In genomic region chr13:110592670-110593069, GRCh38 we compare ENCODE assay signal across 14 cellular contexts. TPM values are rescaled to one million over a fixed set of nuclear protein-coding genes. Genes with fewer than 3 reads are reported as not detected.
DNase-seq lines count a peak whose midpoint lies in the region; ATAC-seq and TF ChIP-seq lines count a peak whose summit lies in the region.
"Had no signal": no experiment of that assay in that cellular context is flagged by ENCODE, and none has a peak within 500 bp of the region (broad histone marks: within the 10 kb centered on the region; RNA-seq: fewer than 3 reads in every experiment).

No MANE protein-coding gene starts in this region.

- H4K20me1 ChIP-seq in IMR-90 (ENCODE audit: insufficient read depth, low read length): no peaks in the 10 kb centered on the region

- DNase-seq in Daoy (ENCODE audit: low read depth) (peak; percentile 35), IMR-90 (peak; percentile 81), NCI-H510A (lab: John Stamatoyannopoulos, UW) (no peak)
- DNase-seq in activated naive CD4-positive, alpha-beta T cell treated with Interleukin-2 at 50 U/mL for 16 hours: no peak
- no peak for DNase-seq in activated CD8-positive, alpha-beta T cell treated with anti-CD3 and anti-CD28 coated beads, Interleukin-2, amount 10 ng/mL, durations not matched to agents 7 days and 5 days
- DNase-seq: HFFc6, NCI-H187, NCI-H446, Right ventricle myocardium superior had no signal

- H3K4me1 ChIP-seq in IMR-90 (ENCODE audit: control insufficient read depth, insufficient read depth, low read length): 0 out of 2 replicates have a peak, but pooled peaks cover 4% of the 10 kb centered on the region

- no peak overlapping the region for H3K9ac ChIP-seq in IMR-90 (ENCODE audit: low read depth, low read length)
- H3K9ac ChIP-seq: SK-N-SH had no signal

- no peak for TF ChIP-seq POLR2A in IMR-90 (IDR thresholded peaks at IDR 0.05; ENCODE audit: low read depth, low read length)

- no peaks in the 10 kb centered on the region for H3K36me3 ChIP-seq in IMR-90 (ENCODE audit: control insufficient read depth, insufficient read depth, low read length)

- ATAC-seq in IMR-90 (ENCODE audit: low read depth) (peak; percentile 68), esophagus mucosa (peak; percentile 7)
- no peak for ATAC-seq in stimulated activated memory B cell treated with anti-CD40 and anti-IgM and Interleukin-4, amounts not matched to agents 10 μg/mL and 1 μg/mL and 100 μg/mL, for 72 hours
- no peak for ATAC-seq in activated CD8-positive, alpha-beta T cell treated with anti-CD3 and anti-CD28 coated beads, Interleukin-2, amount 10 ng/mL, durations not matched to agents 7 days and 5 days

- no peak overlapping the region; the same call in 1 of the 2 replicates for H2BK120ac ChIP-seq in IMR-90 (ENCODE audit: low read depth, low read length)

- H3K9me3 Mint-ChIP-seq in stimulated activated memory B cell treated with anti-CD40 and anti-IgM and Interleukin-4, amounts not matched to agents 10 μg/mL and 1 μg/mL and 100 μg/mL, for 72 hours: no peaks in the 10 kb centered on the region
- H3K9me3 Mint-ChIP-seq in activated CD8-positive, alpha-beta T cell treated with anti-CD3 and anti-CD28 coated beads, Interleukin-2, amount 10 ng/mL, durations not matched to agents 7 days and 5 days (ENCODE audit: insufficient read depth): no peaks in the 10 kb centered on the region
- H3K9me3 Mint-ChIP-seq: GM23338, HFFc6 had no signal

- H3K4me1 Mint-ChIP-seq in stimulated activated memory B cell treated with anti-CD40 and anti-IgM and Interleukin-4, amounts not matched to agents 10 μg/mL and 1 μg/mL and 100 μg/mL, for 72 hours: peaks cover 14% of the 10 kb centered on the region
- no peaks in the 10 kb centered on the region for H3K4me1 Mint-ChIP-seq in activated CD8-positive, alpha-beta T cell treated with anti-CD3 and anti-CD28 coated beads, Interleukin-2, amount 10 ng/mL, durations not matched to agents 7 days and 5 days (ENCODE audit: low read depth)

- no peak overlapping the region for H2BK15ac ChIP-seq in IMR-90 (ENCODE audit: low read depth, low read length)

- H3K18ac ChIP-seq in IMR-90 (ENCODE audit: low read depth, low read length): no peak overlapping the region

- no peaks in the 10 kb centered on the region for H3K9me1 ChIP-seq in IMR-90 (ENCODE audit: insufficient read depth, low read length)

- no peaks in the 10 kb centered on the region for H3K36me3 Mint-ChIP-seq in stimulated activated memory B cell treated with anti-CD40 and anti-IgM and Interleukin-4, amounts not matched to agents 10 μg/mL and 1 μg/mL and 100 μg/mL, for 72 hours
- H3K36me3 Mint-ChIP-seq in activated CD8-positive, alpha-beta T cell treated with anti-CD3 and anti-CD28 coated beads, Interleukin-2, amount 10 ng/mL, durations not matched to agents 7 days and 5 days (ENCODE audit: low read depth): no peaks in the 10 kb centered on the region

- H4K91ac ChIP-seq in IMR-90 (ENCODE audit: insufficient read depth, low read depth, low read length): no peak overlapping the region

- no CpG with 5 or more reads among the region's 2 CpGs for WGBS in IMR-90 (ENCODE audit: extremely low coverage in 2 of 2, insufficient read length in 1 of 2), 2 experiments

- no peak for TF ChIP-seq RAD21 in IMR-90 (IDR thresholded peaks at IDR 0.05; ENCODE audit: low read length)

- TF ChIP-seq CTCF in IMR-90 (conservative IDR thresholded peaks at IDR 0.05; ENCODE audit: low read depth, low read length): no peak

- H3K4me3 Mint-ChIP-seq in stimulated activated memory B cell treated with anti-CD40 and anti-IgM and Interleukin-4, amounts not matched to agents 10 μg/mL and 1 μg/mL and 100 μg/mL, for 72 hours: no peak overlapping the region
- no peak overlapping the region for H3K4me3 Mint-ChIP-seq in activated CD8-positive, alpha-beta T cell treated with anti-CD3 and anti-CD28 coated beads, Interleukin-2, amount 10 ng/mL, durations not matched to agents 7 days and 5 days
- H3K4me3 Mint-ChIP-seq: GM23338, HFFc6 had no signal

- intact Hi-C loops in IMR-90 (cut with micrococcal nuclease): loop anchor here (1.0 to 5.0 kb wide), 4 partner anchors 122 to 460 kb away; no protein-coding TSS in a partner anchor

- H3K27ac Mint-ChIP-seq in stimulated activated memory B cell treated with anti-CD40 and anti-IgM and Interleukin-4, amounts not matched to agents 10 μg/mL and 1 μg/mL and 100 μg/mL, for 72 hours: peak overlapping the region; percentile 65
- H3K27ac Mint-ChIP-seq in activated CD8-positive, alpha-beta T cell treated with anti-CD3 and anti-CD28 coated beads, Interleukin-2, amount 10 ng/mL, durations not matched to agents 7 days and 5 days: no peak overlapping the region
- H3K27ac Mint-ChIP-seq: GM23338, HFFc6 had no signal

- H3K56ac ChIP-seq in IMR-90 (ENCODE audit: extremely low read depth, insufficient read depth, low read length): no peak overlapping the region

- no peak overlapping the region for H2AK5ac ChIP-seq in IMR-90 (ENCODE audit: low read depth, low read length)

- peak overlapping the region; percentile 30 for H2BK5ac ChIP-seq in IMR-90 (ENCODE audit: low read depth, low read length, poor library complexity, severe bottlenecking)

- no peak overlapping the region for H2BK20ac ChIP-seq in IMR-90 (ENCODE audit: low read depth, low read length)

- H2AFZ ChIP-seq in IMR-90 (replicated peaks; ENCODE audit: low read length, poor library complexity): no peak overlapping the region
- H2AFZ ChIP-seq: GM23338 had no signal

- no peaks in the 10 kb centered on the region for H3K9me3 ChIP-seq in IMR-90 (ENCODE audit: control insufficient read depth, insufficient read depth, low read length)
- H3K9me3 ChIP-seq: SK-N-SH had no signal

- H4K5ac ChIP-seq in IMR-90 (ENCODE audit: low read depth, low read length): no peak overlapping the region

- in situ Hi-C loops in IMR-90 (cut with MboI; ENCODE audit: low sequenced_read_pairs): loop anchor here (25.0 kb wide), 1 partner anchor 220 kb away; no protein-coding TSS in a partner anchor

- CTCF ChIA-PET in IMR-90 (lab: Yijun Ruan, JAX): no interaction called here
- CTCF ChIA-PET in activated CD8-positive, alpha-beta T cell treated with anti-CD3 and anti-CD28 coated beads, Interleukin-2, amount 10 ng/mL, durations not matched to agents 7 days and 5 days (lab: Charles Lee): no interaction called here

- H3K14ac ChIP-seq in IMR-90 (replicated peaks; ENCODE audit: low read depth, low read length): no peak overlapping the region

- H3K27me3 ChIP-seq in IMR-90 (ENCODE audit: control insufficient read depth, insufficient read depth, low read length): peaks cover 2% of the 10 kb centered on the region; the same call in 1 of the 2 replicates

- no peak overlapping the region for H3K27ac ChIP-seq in IMR-90 (ENCODE audit: insufficient read depth, low read length)
- H3K27ac ChIP-seq: C4-2B had no signal

- dilution Hi-C loops in IMR-90 (cut with HindIII; ENCODE audit: low sequenced_read_pairs, unreplicated experiment): no loop called here

- no peaks in the 10 kb centered on the region for H3K27me3 Mint-ChIP-seq in stimulated activated memory B cell treated with anti-CD40 and anti-IgM and Interleukin-4, amounts not matched to agents 10 μg/mL and 1 μg/mL and 100 μg/mL, for 72 hours
- peaks cover 29% of the 10 kb centered on the region for H3K27me3 Mint-ChIP-seq in activated CD8-positive, alpha-beta T cell treated with anti-CD3 and anti-CD28 coated beads, Interleukin-2, amount 10 ng/mL, durations not matched to agents 7 days and 5 days (ENCODE audit: low read depth)

- no peak overlapping the region for H3K4me3 ChIP-seq in IMR-90 (ENCODE audit: insufficient read depth, low read depth, low read length)
- H3K4me3 ChIP-seq: GM23338 had no signal

- H3K23ac ChIP-seq in IMR-90 (ENCODE audit: low read depth, low read length): no peak overlapping the region

- BruUV-seq in IMR-90 (replicated peaks; lab: Mats Ljungman, UMichigan): no TSS peak

- POLR2A ChIA-PET in IMR-90 (lab: Charles Lee; ENCODE audit: unreplicated experiment): no interaction called here
- POLR2A ChIA-PET in activated CD8-positive, alpha-beta T cell treated with anti-CD3 and anti-CD28 coated beads, Interleukin-2, amount 10 ng/mL, durations not matched to agents 7 days and 5 days (lab: Charles Lee): no interaction called here

- H4K8ac ChIP-seq in IMR-90 (ENCODE audit: low read depth in 2 of 2, low read length in 2 of 2): no peak overlapping the region

- H3K79me1 ChIP-seq in IMR-90 (ENCODE audit: low read depth in 1 of 2, low read length in 2 of 2): no peaks in the 10 kb centered on the region

- H2AK9ac ChIP-seq in IMR-90 (replicated peaks; ENCODE audit: low read depth, low read length, poor library complexity): no peak overlapping the region

- no peak overlapping the region for H3K4me2 ChIP-seq in IMR-90 (ENCODE audit: low read depth, low read length)
- H3K4me2 ChIP-seq: GM23338, SK-N-SH had no signal

- H3K4ac ChIP-seq in IMR-90 (ENCODE audit: low read depth, low read length): no peak overlapping the region

TF ChIP-seq in IMR-90, 13 proteins besides CTCF, POLR2A, EP300 and RAD21:
- TF ChIP-seq CHD1 (IDR thresholded peaks at IDR 0.05; ENCODE audit: low read depth, low read length) (no peak), CEBPB (IDR thresholded peaks at IDR 0.05; ENCODE audit: low read depth, low read length) (peak; percentile 33)

RNA-seq across cellular contexts. Expression of gene NAXD, which starts 22.7 kb away (rescaled TPM):
- total RNA-seq in Daoy (2014; rRNA removed; shearing (Covaris generic)): 11.4 and 14.7 TPM in 2 replicates
- 9.4 and 10.2 TPM in 2 replicates for total RNA-seq in IMR-90 (2012; rRNA removed)
- 24.4 and 27.2 TPM in 2 replicates for polyA plus RNA-seq in IMR-90 (2012; rRNA removed)
- polyA plus RNA-seq in IMR-90 (2012; cell fraction: cytosol; rRNA removed): 21.3 and 27.8 TPM in 2 replicates
- polyA plus RNA-seq in IMR-90 (2012; cell fraction: nucleus; rRNA removed; ENCODE audit: low replicate concordance): 90.8 and 120 TPM in 2 replicates
- total RNA-seq in esophagus mucosa: 21.4 TPM
- 10 to 100 TPM; 23.7 to 24.3 TPM for total RNA-seq in activated CD8-positive, alpha-beta T cell treated with anti-CD3 and anti-CD28 coated beads, Interleukin-2, amount 10 ng/mL, durations not matched to agents 7 days and 5 days

RNA-seq across cellular contexts. Expression of gene RAB20, which starts 31.1 kb away (rescaled TPM):
- 7.2 and 14.3 TPM in 2 replicates for total RNA-seq in Daoy (2014; rRNA removed; shearing (Covaris generic))
- total RNA-seq in IMR-90 (2012; rRNA removed) (3.6 and 3.8 TPM in 2 replicates), esophagus mucosa (1.6 TPM)
- polyA plus RNA-seq in IMR-90 (2012; rRNA removed): 4.7 and 5.1 TPM in 2 replicates
- 6.1 and 6.7 TPM in 2 replicates for polyA plus RNA-seq in IMR-90 (2012; cell fraction: cytosol; rRNA removed)
- 2.3 and 2.4 TPM in 2 replicates for polyA plus RNA-seq in IMR-90 (2012; cell fraction: nucleus; rRNA removed; ENCODE audit: low replicate concordance)
- 1 to 10 TPM; 3.9 to 4.2 TPM for total RNA-seq in activated CD8-positive, alpha-beta T cell treated with anti-CD3 and anti-CD28 coated beads, Interleukin-2, amount 10 ng/mL, durations not matched to agents 7 days and 5 days

Comparison
In these comparisons a context has a peak if more than half of its experiments do, and no peak if none do; other contexts are left out.
1. DNase-seq: peak in Daoy (single experiment) and IMR-90 (single experiment); none in NCI-H510A (single experiment), activated naive CD4-positive, alpha-beta T cell treated with Interleukin-2 at 50 U/mL for 16 hours (single experiment) and activated CD8-positive, alpha-beta T cell treated with anti-CD3 and anti-CD28 coated beads, Interleukin-2, amount 10 ng/mL, durations not matched to agents 7 days and 5 days (single experiment).
2. ATAC-seq: peak in IMR-90 (single experiment) and esophagus mucosa (single experiment); none in stimulated activated memory B cell treated with anti-CD40 and anti-IgM and Interleukin-4, amounts not matched to agents 10 μg/mL and 1 μg/mL and 100 μg/mL, for 72 hours (single experiment) and activated CD8-positive, alpha-beta T cell treated with anti-CD3 and anti-CD28 coated beads, Interleukin-2, amount 10 ng/mL, durations not matched to agents 7 days and 5 days (single experiment).